Comparison of ENCODE assay signal across 11 cellular contexts in genomic region chr20:44692932-44693476, GRCh38. TPM values are rescaled to one million over a fixed set of nuclear protein-coding genes. Genes with fewer than 3 reads are reported as not detected.
DNase-seq lines count a peak whose midpoint lies in the region; ATAC-seq and TF ChIP-seq lines count a peak whose summit lies in the region.
"Had no signal": no experiment of that assay in that cellular context is flagged by ENCODE, and none has a peak within 500 bp of the region (broad histone marks: within the 10 kb centered on the region; RNA-seq: fewer than 3 reads in every experiment).

No MANE protein-coding gene starts in this region.

- H3K4me3 ChIP-seq in Panc1 (ENCODE audit: low read depth in 2 of 2, low read length in 2 of 2) (no peak overlapping the region), mucosa of descending colon (no peak overlapping the region)

- CTCF ChIA-PET in Panc1 (lab: Charles Lee) = no interaction called here
- CTCF ChIA-PET in activated CD4-positive, alpha-beta memory T cell treated with anti-CD3 and anti-CD28 coated beads for 36 hours (lab: Charles Lee) = interaction anchor here (2.1 kb wide), 1 partner anchor 55 kb away, joined by 4 read pairs; no protein-coding TSS in a partner anchor

- peaks cover 2% of the 10 kb centered on the region for H3K4me1 Mint-ChIP-seq in activated CD4-positive, alpha-beta memory T cell treated with anti-CD3 and anti-CD28 coated beads for 36 hours (ENCODE audit: low read depth)

- no peak overlapping the region for H3K27ac Mint-ChIP-seq in activated CD4-positive, alpha-beta memory T cell treated with anti-CD3 and anti-CD28 coated beads for 36 hours
- H3K27ac Mint-ChIP-seq: activated naive CD8-positive, alpha-beta T cell had no signal

- no peaks in the 10 kb centered on the region for H3K36me3 ChIP-seq in Panc1 (ENCODE audit: control insufficient read depth, insufficient read depth, low read length)
- no peaks in the 10 kb centered on the region for H3K36me3 ChIP-seq in mucosa of descending colon (ENCODE audit: low read depth)

- H3K27ac ChIP-seq in Panc1 (ENCODE audit: low read length) = peak overlapping the region; percentile 99
- H3K27ac ChIP-seq: parathyroid adenoma had no signal

- POLR2A ChIA-PET in Panc1 (lab: Charles Lee) = no interaction called here
- POLR2A ChIA-PET in activated CD4-positive, alpha-beta memory T cell treated with anti-CD3 and anti-CD28 coated beads for 36 hours (lab: Charles Lee) = no interaction called here

- TF ChIP-seq CTCF in Panc1 (IDR thresholded peaks at IDR 0.05) (no peak), mucosa of descending colon (IDR thresholded peaks at IDR 0.05) (no peak)

- in situ Hi-C loops in Panc1 (cut with HindIII; ENCODE audit: low pct_unique_long_range_greater_than_20kb, low sequenced_read_pairs) = no loop called here

- H3K9me3 ChIP-seq in Panc1 (ENCODE audit: control insufficient read depth, insufficient read depth, low read depth, low read length) = peaks cover 6% of the 10 kb centered on the region
- no peaks in the 10 kb centered on the region for H3K9me3 ChIP-seq in mucosa of descending colon

- peaks cover 2% of the 10 kb centered on the region for H3K9me3 Mint-ChIP-seq in activated CD4-positive, alpha-beta memory T cell treated with anti-CD3 and anti-CD28 coated beads for 36 hours

- ATAC-seq in Panc1 (peak; percentile 98), esophagus mucosa (peak; percentile 62), mucosa of descending colon (peak; percentile 69), GM19455 (IDR thresholded peaks at IDR 0.05; ENCODE audit: unreplicated experiment) (no peak), GM19035 (IDR thresholded peaks at IDR 0.05; ENCODE audit: unreplicated experiment) (no peak)

- BruUV-seq in Panc1 (replicated peaks; lab: Mats Ljungman, UMichigan) = no TSS peak

- intact Hi-C loops in Panc1 (cut with micrococcal nuclease; ENCODE audit: unreplicated experiment) = loop anchor here (1.0 kb wide), 1 partner anchor 36 kb away; no protein-coding TSS in a partner anchor
- intact Hi-C loops in mucosa of descending colon (cut with DNase I, micrococcal nuclease) = no loop called here
- intact Hi-C loops in activated CD4-positive, alpha-beta memory T cell treated with anti-CD3 and anti-CD28 coated beads for 36 hours (cut with micrococcal nuclease) = no loop called here

- H3K36me3 Mint-ChIP-seq in activated CD4-positive, alpha-beta memory T cell treated with anti-CD3 and anti-CD28 coated beads for 36 hours = no peaks in the 10 kb centered on the region

- no peaks in the 10 kb centered on the region for H3K27me3 Mint-ChIP-seq in activated CD4-positive, alpha-beta memory T cell treated with anti-CD3 and anti-CD28 coated beads for 36 hours
- H3K27me3 Mint-ChIP-seq: activated naive CD8-positive, alpha-beta T cell had no signal

- DNase-seq in AG08395 (ENCODE audit: low spot score) = peak; percentile 95
- DNase-seq in Panc1 (ENCODE audit: low read depth, low spot score) = peak; percentile 97
- DNase-seq in mucosa of descending colon = peak in 1 of 3 donors; percentile 32
- DNase-seq in SHP77 treated with DMSO at 0.1 percent for 48 hours (lab: John Stamatoyannopoulos, UW) = no peak
- no peak for DNase-seq in activated CD4-positive, alpha-beta memory T cell treated with anti-CD3 and anti-CD28 coated beads for 36 hours
- DNase-seq: NCI-H774 had no signal

- no peak overlapping the region for H3K4me3 Mint-ChIP-seq in activated CD4-positive, alpha-beta memory T cell treated with anti-CD3 and anti-CD28 coated beads for 36 hours
- H3K4me3 Mint-ChIP-seq: activated naive CD8-positive, alpha-beta T cell had no signal

- no peaks in the 10 kb centered on the region for H3K27me3 ChIP-seq in Panc1 (ENCODE audit: control insufficient read depth, insufficient read depth, low read length)

- peaks cover 42% of the 10 kb centered on the region for H3K4me1 ChIP-seq in Panc1 (ENCODE audit: control insufficient read depth, insufficient read depth, low read length)
- H3K4me1 ChIP-seq in mucosa of descending colon (ENCODE audit: low read depth) = no peaks in the 10 kb centered on the region
- H3K4me1 ChIP-seq: parathyroid adenoma had no signal

RNA-seq across cellular contexts. Expression of gene CCN5, which starts 22.2 kb away (rescaled TPM):
- 15.2 TPM for total RNA-seq in Panc1 (2021; ENCODE audit: unreplicated experiment)
- 32.0 TPM for polyA plus RNA-seq in Panc1 (2012; ENCODE audit: insufficient read length)
- total RNA-seq in esophagus mucosa = 1.9 TPM
- 1 to 10 TPM; 1.7 to 6.3 (median 4.2) TPM for total RNA-seq in mucosa of descending colon
- total RNA-seq in activated CD4-positive, alpha-beta memory T cell treated with anti-CD3 and anti-CD28 coated beads for 36 hours = not detected

RNA-seq across cellular contexts. Expression of gene ADA, which starts 41.5 kb away (rescaled TPM):
- total RNA-seq in Panc1 (2021; ENCODE audit: unreplicated experiment) (53.8 TPM), esophagus mucosa (21.8 TPM), mucosa of descending colon (1 to 10 TPM; 2.2 to 6.9 (median 5.9) TPM)
- polyA plus RNA-seq in Panc1 (2012; ENCODE audit: insufficient read length) = 65.5 TPM
- total RNA-seq in activated CD4-positive, alpha-beta memory T cell treated with anti-CD3 and anti-CD28 coated beads for 36 hours = 10 to 100 TPM; 35.7 to 38.0 TPM

RNA-seq across cellular contexts. Expression of gene KCNK15, which starts 52.7 kb away (rescaled TPM):
- total RNA-seq in Panc1 (2021; ENCODE audit: unreplicated experiment) (7.4 TPM), esophagus mucosa (1.0 TPM), mucosa of descending colon (under 1 TPM; 0.17 to 0.44 (median 0.43) TPM)
- polyA plus RNA-seq in Panc1 (2012; ENCODE audit: insufficient read length) = 13.2 TPM
- under 1 TPM; 0.71 to 0.77 TPM for total RNA-seq in activated CD4-positive, alpha-beta memory T cell treated with anti-CD3 and anti-CD28 coated beads for 36 hours

Comparison
In these comparisons a context has a peak if more than half of its experiments do, and no peak if none do; other contexts are left out.
1. DNase-seq: peak in AG08395 (single experiment) and Panc1 (single experiment); none in SHP77 treated with DMSO at 0.1 percent for 48 hours (single experiment) and activated CD4-positive, alpha-beta memory T cell treated with anti-CD3 and anti-CD28 coated beads for 36 hours (single experiment).
2. ATAC-seq: peak in Panc1 (single experiment), esophagus mucosa (single experiment) and mucosa of descending colon (single experiment); none in GM19455 (single experiment) and GM19035 (single experiment).